Comparison of ENCODE assay signal across 1 cellular context in genomic region chr5:1497271-1497777, GRCh38.
TF ChIP-seq lines count a peak whose summit lies in the region.

No MANE protein-coding gene starts in this region.

TF ChIP-seq in HepG2, 621 proteins besides CTCF, POLR2A, EP300 and RAD21 (continued from another document):
- TF ChIP-seq ZBTB43 (CRISPR knock-in tag; conservative IDR thresholded peaks at IDR 0.05) (no peak), AGO2 (optimal IDR thresholded peaks at IDR 0.05; ENCODE audit: low read depth, low read length) (peak; percentile 39), KDM2A (CRISPR knock-in tag; IDR thresholded peaks at IDR 0.05; ENCODE audit: borderline replicate concordance, low read depth) (no peak), TBX3 (IDR thresholded peaks at IDR 0.05; ENCODE audit: borderline replicate concordance) (no peak), ELF1 (CRISPR knock-in tag; IDR thresholded peaks at IDR 0.05) (no peak), HOXA7 (CRISPR knock-in tag; IDR thresholded peaks at IDR 0.05) (no peak), ZNF30 (CRISPR knock-in tag; IDR thresholded peaks at IDR 0.05) (no peak)
- TF ChIP-seq, protein P1, sequence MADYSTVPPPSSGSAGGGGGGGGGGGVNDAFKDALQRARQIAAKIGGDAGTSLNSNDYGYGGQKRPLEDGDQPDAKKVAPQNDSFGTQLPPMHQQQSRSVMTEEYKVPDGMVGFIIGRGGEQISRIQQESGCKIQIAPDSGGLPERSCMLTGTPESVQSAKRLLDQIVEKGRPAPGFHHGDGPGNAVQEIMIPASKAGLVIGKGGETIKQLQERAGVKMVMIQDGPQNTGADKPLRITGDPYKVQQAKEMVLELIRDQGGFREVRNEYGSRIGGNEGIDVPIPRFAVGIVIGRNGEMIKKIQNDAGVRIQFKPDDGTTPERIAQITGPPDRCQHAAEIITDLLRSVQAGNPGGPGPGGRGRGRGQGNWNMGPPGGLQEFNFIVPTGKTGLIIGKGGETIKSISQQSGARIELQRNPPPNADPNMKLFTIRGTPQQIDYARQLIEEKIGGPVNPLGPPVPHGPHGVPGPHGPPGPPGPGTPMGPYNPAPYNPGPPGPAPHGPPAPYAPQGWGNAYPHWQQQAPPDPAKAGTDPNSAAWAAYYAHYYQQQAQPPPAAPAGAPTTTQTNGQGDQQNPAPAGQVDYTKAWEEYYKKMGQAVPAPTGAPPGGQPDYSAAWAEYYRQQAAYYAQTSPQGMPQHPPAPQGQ (CRISPR knock-in tag; IDR thresholded peaks at IDR 0.05; ENCODE audit: borderline replicate concordance), result no peak
- TF ChIP-seq, protein P2, sequence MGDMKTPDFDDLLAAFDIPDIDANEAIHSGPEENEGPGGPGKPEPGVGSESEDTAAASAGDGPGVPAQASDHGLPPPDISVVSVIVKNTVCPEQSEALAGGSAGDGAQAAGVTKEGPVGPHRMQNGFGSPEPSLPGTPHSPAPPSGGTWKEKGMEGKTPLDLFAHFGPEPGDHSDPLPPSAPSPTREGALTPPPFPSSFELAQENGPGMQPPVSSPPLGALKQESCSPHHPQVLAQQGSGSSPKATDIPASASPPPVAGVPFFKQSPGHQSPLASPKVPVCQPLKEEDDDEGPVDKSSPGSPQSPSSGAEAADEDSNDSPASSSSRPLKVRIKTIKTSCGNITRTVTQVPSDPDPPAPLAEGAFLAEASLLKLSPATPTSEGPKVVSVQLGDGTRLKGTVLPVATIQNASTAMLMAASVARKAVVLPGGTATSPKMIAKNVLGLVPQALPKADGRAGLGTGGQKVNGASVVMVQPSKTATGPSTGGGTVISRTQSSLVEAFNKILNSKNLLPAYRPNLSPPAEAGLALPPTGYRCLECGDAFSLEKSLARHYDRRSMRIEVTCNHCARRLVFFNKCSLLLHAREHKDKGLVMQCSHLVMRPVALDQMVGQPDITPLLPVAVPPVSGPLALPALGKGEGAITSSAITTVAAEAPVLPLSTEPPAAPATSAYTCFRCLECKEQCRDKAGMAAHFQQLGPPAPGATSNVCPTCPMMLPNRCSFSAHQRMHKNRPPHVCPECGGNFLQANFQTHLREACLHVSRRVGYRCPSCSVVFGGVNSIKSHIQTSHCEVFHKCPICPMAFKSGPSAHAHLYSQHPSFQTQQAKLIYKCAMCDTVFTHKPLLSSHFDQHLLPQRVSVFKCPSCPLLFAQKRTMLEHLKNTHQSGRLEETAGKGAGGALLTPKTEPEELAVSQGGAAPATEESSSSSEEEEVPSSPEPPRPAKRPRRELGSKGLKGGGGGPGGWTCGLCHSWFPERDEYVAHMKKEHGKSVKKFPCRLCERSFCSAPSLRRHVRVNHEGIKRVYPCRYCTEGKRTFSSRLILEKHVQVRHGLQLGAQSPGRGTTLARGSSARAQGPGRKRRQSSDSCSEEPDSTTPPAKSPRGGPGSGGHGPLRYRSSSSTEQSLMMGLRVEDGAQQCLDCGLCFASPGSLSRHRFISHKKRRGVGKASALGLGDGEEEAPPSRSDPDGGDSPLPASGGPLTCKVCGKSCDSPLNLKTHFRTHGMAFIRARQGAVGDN (CRISPR knock-in tag; IDR thresholded peaks at IDR 0.05), result peak; percentile 15; the same call in 1 of the 2 replicates
- TF ChIP-seq, protein P3, sequence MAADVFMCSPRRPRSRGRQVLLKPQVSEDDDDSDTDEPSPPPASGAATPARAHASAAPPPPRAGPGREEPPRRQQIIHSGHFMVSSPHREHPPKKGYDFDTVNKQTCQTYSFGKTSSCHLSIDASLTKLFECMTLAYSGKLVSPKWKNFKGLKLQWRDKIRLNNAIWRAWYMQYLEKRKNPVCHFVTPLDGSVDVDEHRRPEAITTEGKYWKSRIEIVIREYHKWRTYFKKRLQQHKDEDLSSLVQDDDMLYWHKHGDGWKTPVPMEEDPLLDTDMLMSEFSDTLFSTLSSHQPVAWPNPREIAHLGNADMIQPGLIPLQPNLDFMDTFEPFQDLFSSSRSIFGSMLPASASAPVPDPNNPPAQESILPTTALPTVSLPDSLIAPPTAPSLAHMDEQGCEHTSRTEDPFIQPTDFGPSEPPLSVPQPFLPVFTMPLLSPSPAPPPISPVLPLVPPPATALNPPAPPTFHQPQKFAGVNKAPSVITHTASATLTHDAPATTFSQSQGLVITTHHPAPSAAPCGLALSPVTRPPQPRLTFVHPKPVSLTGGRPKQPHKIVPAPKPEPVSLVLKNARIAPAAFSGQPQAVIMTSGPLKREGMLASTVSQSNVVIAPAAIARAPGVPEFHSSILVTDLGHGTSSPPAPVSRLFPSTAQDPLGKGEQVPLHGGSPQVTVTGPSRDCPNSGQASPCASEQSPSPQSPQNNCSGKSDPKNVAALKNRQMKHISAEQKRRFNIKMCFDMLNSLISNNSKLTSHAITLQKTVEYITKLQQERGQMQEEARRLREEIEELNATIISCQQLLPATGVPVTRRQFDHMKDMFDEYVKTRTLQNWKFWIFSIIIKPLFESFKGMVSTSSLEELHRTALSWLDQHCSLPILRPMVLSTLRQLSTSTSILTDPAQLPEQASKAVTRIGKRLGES (CRISPR knock-in tag; IDR thresholded peaks at IDR 0.05; ENCODE audit: borderline replicate concordance), result no peak
